ENCODE assay signal across 8 cellular contexts in genomic region chr6:152380351-152380767, GRCh38.
DNase-seq lines count a peak whose midpoint lies in the region; ATAC-seq and TF ChIP-seq lines count a peak whose summit lies in the region.

No MANE protein-coding gene starts in this region.

- H3K9ac ChIP-seq in adipocyte (ENCODE audit: low read length) = peak overlapping the region; percentile 91

- intact Hi-C loops in heart right ventricle (cut with DNase I) = no loop called here

- H3K4me3 ChIP-seq in adipocyte (ENCODE audit: low read length) (peak overlapping the region; percentile 89), heart right ventricle (peak overlapping the region; percentile 22 to 65 (median 57))

- H3K36me3 ChIP-seq in adipocyte (ENCODE audit: control insufficient read depth, insufficient read depth, low read length, severe bottlenecking) (peaks cover 13% of the 10 kb centered on the region), heart right ventricle (peaks cover 0 to 27% (median 10%) of the 10 kb centered on the region in 9 donors)

- no peaks in the 10 kb centered on the region for H3K9me3 ChIP-seq in adipocyte (ENCODE audit: control insufficient read depth, low read length)
- no peaks in the 10 kb centered on the region for H3K9me3 ChIP-seq in heart right ventricle

- H3K27me3 ChIP-seq in adipocyte (replicated peaks; ENCODE audit: control insufficient read depth, insufficient read depth, low read length) (no peaks in the 10 kb centered on the region), heart right ventricle (no peaks in the 10 kb centered on the region)

- no peak for TF ChIP-seq CTCF in heart right ventricle (IDR thresholded peaks at IDR 0.05)

- peak overlapping the region; percentile 72 to 96 (median 91) for H3K27ac ChIP-seq in heart right ventricle

- WGBS in heart right ventricle, 2 donors = 11 to 14% methylated on average over 5 of the region's 5 CpGs

- H3K4me1 ChIP-seq in adipocyte (ENCODE audit: control insufficient read depth, insufficient read depth, low read length) (peaks cover 28% of the 10 kb centered on the region), heart right ventricle (peaks cover 0 to 33% (median 13%) of the 10 kb centered on the region in 9 donors)

- DNase-seq in ELR (ENCODE audit: low read depth) (peak; percentile 70), adipocyte (ENCODE audit: low read depth) (peak; percentile 87), heart right ventricle (peak in 1 of 2 donors; percentile 36), renal cortical epithelial cell (ENCODE audit: low read depth) (peak; percentile 89)
- DNase-seq in stimulated activated naive CD8-positive, alpha-beta T cell treated with anti-CD3 and anti-CD28 coated beads, Interleukin-15, Interleukin-2, amounts not matched to agents 100 U/mL and 50 U/mL, for 24 hours = no peak
- no peak for DNase-seq in stimulated activated CD4-positive, alpha-beta T cell treated with anti-CD3 and anti-CD28 coated beads, Interleukin-2, amount 100 ng/mL, for 24 hours

- ATAC-seq in heart right ventricle (peak; percentile 77 to 93 (median 88)), GM21737 (IDR thresholded peaks at IDR 0.05; ENCODE audit: unreplicated experiment) (no peak), GM21529 (IDR thresholded peaks at IDR 0.05; ENCODE audit: unreplicated experiment) (no peak)
- ATAC-seq in stimulated activated naive CD8-positive, alpha-beta T cell treated with anti-CD3 and anti-CD28 coated beads, Interleukin-15, Interleukin-2, amounts not matched to agents 100 U/mL and 50 U/mL, for 24 hours = no peak

Comparison
In these comparisons a context has a peak if more than half of its experiments do, and no peak if none do; other contexts are left out.
1. DNase-seq: peak in ELR (single experiment), adipocyte (single experiment) and renal cortical epithelial cell (single experiment); none in stimulated activated naive CD8-positive, alpha-beta T cell treated with anti-CD3 and anti-CD28 coated beads, Interleukin-15, Interleukin-2, amounts not matched to agents 100 U/mL and 50 U/mL, for 24 hours (single experiment) and stimulated activated CD4-positive, alpha-beta T cell treated with anti-CD3 and anti-CD28 coated beads, Interleukin-2, amount 100 ng/mL, for 24 hours (0 of 2).
2. ATAC-seq: peak in heart right ventricle (8 of 8); none in GM21737 (single experiment), stimulated activated naive CD8-positive, alpha-beta T cell treated with anti-CD3 and anti-CD28 coated beads, Interleukin-15, Interleukin-2, amounts not matched to agents 100 U/mL and 50 U/mL, for 24 hours (single experiment) and GM21529 (single experiment).